Comparison of ENCODE assay signal across 9 cellular contexts in the genomic region with DNA sequence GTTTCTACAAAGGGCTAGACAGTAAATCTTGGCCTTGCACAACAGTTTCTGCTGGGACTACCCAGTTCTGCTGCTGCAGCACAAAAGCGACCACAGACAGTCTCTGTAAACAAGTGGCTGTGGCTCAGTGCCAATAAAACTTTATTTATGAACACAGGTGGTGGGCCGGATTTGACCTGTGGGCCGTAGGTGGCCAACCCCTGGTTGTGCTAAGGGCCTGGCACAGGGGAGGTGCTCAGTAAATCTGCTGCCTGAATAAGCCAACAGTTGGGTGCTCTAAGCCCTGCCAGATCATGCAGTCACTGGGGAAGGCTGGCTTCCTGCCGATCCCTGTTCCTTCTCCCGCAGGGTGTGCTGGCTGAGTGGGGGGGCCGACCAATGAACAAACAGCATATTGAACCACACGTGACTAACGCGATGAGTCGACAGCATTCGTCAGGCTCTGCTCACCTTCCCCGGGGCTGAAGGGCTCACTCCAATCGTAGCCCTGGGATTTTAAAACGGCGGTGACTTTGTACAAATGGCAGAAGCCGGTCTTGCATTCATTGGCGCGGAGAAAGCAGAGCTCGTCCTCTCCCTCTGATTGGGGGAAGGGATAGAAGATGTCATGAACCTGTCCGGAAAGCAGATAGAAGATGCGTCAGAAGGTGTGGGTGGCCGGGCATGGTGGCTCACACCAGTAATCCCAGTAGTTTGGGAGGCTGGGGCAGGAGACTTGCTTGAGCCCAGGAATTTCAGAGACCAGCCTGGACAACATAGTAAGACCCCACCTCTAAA. TPM values are rescaled to one million over a fixed set of nuclear protein-coding genes. Genes with fewer than 3 reads are reported as not detected.
A peak's percentile ranks its signal among the peaks of the same experiment; 100 is the strongest.
DNase-seq lines count a peak whose midpoint lies in the region; ATAC-seq and TF ChIP-seq lines count a peak whose summit lies in the region.
"Had no signal": no experiment of that assay in that cellular context is flagged by ENCODE, and none has a peak within 500 bp of the region (broad histone marks: within the 10 kb centered on the region; RNA-seq: fewer than 3 reads in every experiment).

No MANE protein-coding gene starts in this region.

- no peak overlapping the region for H2AFZ ChIP-seq in OCI-LY7 (ENCODE audit: low read length)
- H2AFZ ChIP-seq: parathyroid adenoma had no signal

- no peak overlapping the region for H3K4me2 ChIP-seq in OCI-LY7 (ENCODE audit: low read length)

- no peaks in the 10 kb centered on the region for H3K79me2 ChIP-seq in OCI-LY7 (ENCODE audit: insufficient read depth, low read depth, low read length)

- BruUV-seq in OCI-LY7 (replicated peaks; lab: Mats Ljungman, UMichigan) = no TSS peak

- H3K36me3 ChIP-seq in mesodermal cell (ENCODE audit: control insufficient read depth, insufficient read depth, low read length) (peaks cover 74% of the 10 kb centered on the region), OCI-LY7 (ENCODE audit: insufficient read depth, low read length) (peaks cover 83% of the 10 kb centered on the region), tibial artery (peaks cover 87 to 99% (median 92%) of the 10 kb centered on the region in 3 donors)

- H3K4me1 ChIP-seq in mesodermal cell (ENCODE audit: control insufficient read depth, insufficient read depth, low read length, poor library complexity, severe bottlenecking) = no peaks in the 10 kb centered on the region
- no peaks in the 10 kb centered on the region for H3K4me1 ChIP-seq in OCI-LY7 (ENCODE audit: insufficient read depth, low read length, poor library complexity, severe bottlenecking)
- peaks cover 0 to 11% (median 0%) of the 10 kb centered on the region in 4 donors for H3K4me1 ChIP-seq in tibial artery
- H3K4me1 ChIP-seq: parathyroid adenoma had no signal

- POLR2A ChIA-PET in OCI-LY7 (lab: Charles Lee) = no interaction called here

- ATAC-seq in HG03139 (IDR thresholded peaks at IDR 0.05; ENCODE audit: unreplicated experiment) (no peak), HG03571 (IDR thresholded peaks at IDR 0.05; ENCODE audit: unreplicated experiment) (no peak)

- no peaks in the 10 kb centered on the region for H4K20me1 ChIP-seq in OCI-LY7 (ENCODE audit: insufficient read depth, low read length)

- H3K9me3 ChIP-seq in mesodermal cell (ENCODE audit: control insufficient read depth, low read length) = no peaks in the 10 kb centered on the region
- H3K9me3 ChIP-seq in OCI-LY7 (ENCODE audit: low read length) = no peaks in the 10 kb centered on the region
- H3K9me3 ChIP-seq in tibial artery = no peaks in the 10 kb centered on the region

- intact Hi-C loops in OCI-LY7 (cut with micrococcal nuclease; ENCODE audit: unreplicated experiment) (no loop called here), tibial artery (cut with DNase I; ENCODE audit: low total_unique reads) (no loop called here)

- WGBS in mesodermal cell (ENCODE audit: insufficient coverage in 2 of 2), 2 experiments = 95 to 96% methylated on average over 19 to 22 of the region's 22 CpGs

- H3K27me3 ChIP-seq in tibial artery = no peaks in the 10 kb centered on the region

- CTCF ChIA-PET in OCI-LY7 (lab: Charles Lee; ENCODE audit: unreplicated experiment) = no interaction called here

- H3K27ac ChIP-seq in mesodermal cell (ENCODE audit: low read depth, low read length, severe bottlenecking) (peak overlapping the region; percentile 20), OCI-LY7 (ENCODE audit: low read depth, low read length, poor library complexity, severe bottlenecking) (no peak overlapping the region), tibial artery (no peak overlapping the region)

- H3K9me2 ChIP-seq in OCI-LY7 (ENCODE audit: insufficient read depth, low read length) = no peaks in the 10 kb centered on the region

- TF ChIP-seq CTCF in AG10803 (conservative IDR thresholded peaks at IDR 0.05; ENCODE audit: low read length) (no peak), OCI-LY7 (conservative IDR thresholded peaks at IDR 0.05; ENCODE audit: low read length) (no peak), tibial artery (IDR thresholded peaks at IDR 0.05) (no peak)

- H3K4me3 ChIP-seq in AG10803 (ENCODE audit: low read length) (no peak overlapping the region), mesodermal cell (ENCODE audit: extremely low read depth, insufficient read depth, low read length, poor library complexity, severe bottlenecking) (no peak overlapping the region), OCI-LY7 (ENCODE audit: low read depth, low read length, poor library complexity, severe bottlenecking) (no peak overlapping the region), tibial artery (no peak overlapping the region)

- DNase-seq in AG10803 (ENCODE audit: low read depth) = peak; percentile 84
- peak; percentile 98 for DNase-seq in NCI-H2029 (lab: John Stamatoyannopoulos, UW)
- peak; percentile 90 for DNase-seq in dermis blood vessel endothelial cell
- no peak for DNase-seq in OCI-LY7 (ENCODE audit: low spot score)
- no peak for DNase-seq in tibial artery

RNA-seq across cellular contexts. Expression of a gene that starts 24.3 kb away (rescaled TPM):
- total RNA-seq in dermis blood vessel endothelial cell (140 and 183 TPM in 2 replicates), OCI-LY7 (2022) (65.0 and 77.3 TPM in 2 replicates)
- polyA plus RNA-seq in mesodermal cell (2013, experiment 1 of 2) = 255 TPM
- polyA plus RNA-seq in mesodermal cell (2013, experiment 2 of 2) = 206 TPM
- 73.3 and 76.0 TPM in 2 replicates for total RNA-seq in OCI-LY7 (2014; rRNA removed; shearing (Covaris generic))

RNA-seq across cellular contexts. Expression of a gene that starts 29.2 kb away (rescaled TPM):
- total RNA-seq in dermis blood vessel endothelial cell (42.9 and 64.4 TPM in 2 replicates), OCI-LY7 (2022) (56.7 and 63.8 TPM in 2 replicates)
- polyA plus RNA-seq in mesodermal cell (2013, experiment 1 of 2) = 28.0 TPM
- 20.1 TPM for polyA plus RNA-seq in mesodermal cell (2013, experiment 2 of 2)
- total RNA-seq in OCI-LY7 (2014; rRNA removed; shearing (Covaris generic)) = 25.5 and 40.2 TPM in 2 replicates

RNA-seq across cellular contexts. Expression of a gene that starts 55.1 kb away (rescaled TPM):
- total RNA-seq in dermis blood vessel endothelial cell (65.4 and 70.1 TPM in 2 replicates), OCI-LY7 (2022) (22.7 and 24.3 TPM in 2 replicates)
- 18.1 TPM for polyA plus RNA-seq in mesodermal cell (2013, experiment 1 of 2)
- polyA plus RNA-seq in mesodermal cell (2013, experiment 2 of 2) = 14.3 TPM
- 9.0 and 10.0 TPM in 2 replicates for total RNA-seq in OCI-LY7 (2014; rRNA removed; shearing (Covaris generic))

Comparison
In these comparisons a context has a peak if more than half of its experiments do, and no peak if none do; other contexts are left out.
1. DNase-seq: peak in AG10803 (single experiment), NCI-H2029 (single experiment) and dermis blood vessel endothelial cell (single experiment); none in OCI-LY7 (single experiment) and tibial artery (0 of 2).